ENCODE assay signal across 10 cellular contexts in genomic region chr6:143130928-143131327, GRCh38.
"Had no signal": no experiment of that assay in that cellular context is flagged by ENCODE, and none has a peak within 500 bp of the region (broad histone marks: within the 10 kb centered on the region; RNA-seq: fewer than 3 reads in every experiment).

No MANE protein-coding gene starts in this region.

- H3K27ac ChIP-seq: HL-60, KMS-11 had no signal

- H2AFZ ChIP-seq: GM23338 had no signal

- H3K4me2 ChIP-seq: GM23338, KMS-11 had no signal

- DNase-seq: H9, HCEC 1CT, HFFc6, IMR-90, KBM-7 had no signal

- ATAC-seq: GM23338 had no signal

- FAIRE-seq: H1, H54 had no signal

- H3K4me3 ChIP-seq: GM23338 had no signal

- H3K9ac ChIP-seq: KMS-11 had no signal
